In genomic region chr7:157568071-157568784, GRCh38 we compare ENCODE assay signal across 9 cellular contexts.
DNase-seq lines count a peak whose midpoint lies in the region; ATAC-seq and TF ChIP-seq lines count a peak whose summit lies in the region.
"Had no signal": no experiment of that assay in that cellular context is flagged by ENCODE, and none has a peak within 500 bp of the region (broad histone marks: within the 10 kb centered on the region; RNA-seq: fewer than 3 reads in every experiment).

No MANE protein-coding gene starts in this region.

- H3K4me3 ChIP-seq in ACC112 (ENCODE audit: low read depth, low read length) (peak overlapping the region; percentile 65), choroid plexus epithelial cell (ENCODE audit: low read depth, low read length) (peak overlapping the region; percentile 74), WERI-Rb-1 (ENCODE audit: low read depth, low read length) (no peak overlapping the region)
- H3K4me3 ChIP-seq: cardiac muscle cell had no signal

- H3K4me3 Mint-ChIP-seq in naive B cell = peak overlapping the region; percentile 92 to 99 (median 95)

- no peak overlapping the region for H2AFZ ChIP-seq in ACC112 (ENCODE audit: low read length, unreplicated experiment)

- DNase-seq in choroid plexus epithelial cell (ENCODE audit: low read depth) = no peak
- no peak for DNase-seq in naive B cell
- no peak for DNase-seq in medulla oblongata (ENCODE audit: extremely low spot score)
- DNase-seq in WERI-Rb-1 = no peak
- no peak for DNase-seq in activated CD4-positive, CD25-positive, alpha-beta regulatory T cell (lab: John Stamatoyannopoulos, UW)

- H3K27me3 ChIP-seq in ACC112 (ENCODE audit: insufficient read depth, low read length) = no peaks in the 10 kb centered on the region
- no peaks in the 10 kb centered on the region for H3K27me3 ChIP-seq in WERI-Rb-1 (ENCODE audit: insufficient read depth, low read depth, severe bottlenecking)
- H3K27me3 ChIP-seq: cardiac muscle cell had no signal

- H3K27me3 Mint-ChIP-seq in naive B cell = peaks cover 0 to 18% (median 8%) of the 10 kb centered on the region in 3 donors

- H3K4me1 ChIP-seq in ACC112 (ENCODE audit: control insufficient read depth, insufficient read depth, low read length, unreplicated experiment) = no peaks in the 10 kb centered on the region

- ATAC-seq in HG03159 (IDR thresholded peaks at IDR 0.05; ENCODE audit: unreplicated experiment) (peak; percentile 6), naive B cell (ENCODE audit: low read depth in 2 of 2) (no peak), HG03565 (IDR thresholded peaks at IDR 0.05; ENCODE audit: unreplicated experiment) (no peak)

- H3K36me3 Mint-ChIP-seq in naive B cell = no peaks in the 10 kb centered on the region

- TF ChIP-seq CTCF in choroid plexus epithelial cell (conservative IDR thresholded peaks at IDR 0.05; ENCODE audit: low read depth, low read length) (no peak), WERI-Rb-1 (IDR thresholded peaks at IDR 0.05; ENCODE audit: low read depth, low read length) (no peak)

- no peaks in the 10 kb centered on the region for H3K9me3 ChIP-seq in WERI-Rb-1 (ENCODE audit: severe bottlenecking)

- H3K4me1 Mint-ChIP-seq in naive B cell = peaks cover 14 to 43% (median 17%) of the 10 kb centered on the region in 3 donors

- no peaks in the 10 kb centered on the region for H3K36me3 ChIP-seq in ACC112 (ENCODE audit: insufficient read depth, low read length)
- H3K36me3 ChIP-seq in WERI-Rb-1 = peaks cover 3% of the 10 kb centered on the region; the same call in 1 of the 2 replicates
- H3K36me3 ChIP-seq: cardiac muscle cell had no signal

- peak overlapping the region; percentile 90 to 98 (median 96) for H3K27ac Mint-ChIP-seq in naive B cell

- H3K27ac ChIP-seq in ACC112 (ENCODE audit: low read depth, low read length) (no peak overlapping the region), WERI-Rb-1 (no peak overlapping the region)
- H3K27ac ChIP-seq: cardiac muscle cell had no signal

- H3K79me2 ChIP-seq in ACC112 (ENCODE audit: control insufficient read depth, insufficient read depth, low read length, unreplicated experiment) = no peaks in the 10 kb centered on the region

- H3K9me3 Mint-ChIP-seq in naive B cell = no peaks in the 10 kb centered on the region
